8 cellular contexts compared by ENCODE assay signal in the genomic region with DNA sequence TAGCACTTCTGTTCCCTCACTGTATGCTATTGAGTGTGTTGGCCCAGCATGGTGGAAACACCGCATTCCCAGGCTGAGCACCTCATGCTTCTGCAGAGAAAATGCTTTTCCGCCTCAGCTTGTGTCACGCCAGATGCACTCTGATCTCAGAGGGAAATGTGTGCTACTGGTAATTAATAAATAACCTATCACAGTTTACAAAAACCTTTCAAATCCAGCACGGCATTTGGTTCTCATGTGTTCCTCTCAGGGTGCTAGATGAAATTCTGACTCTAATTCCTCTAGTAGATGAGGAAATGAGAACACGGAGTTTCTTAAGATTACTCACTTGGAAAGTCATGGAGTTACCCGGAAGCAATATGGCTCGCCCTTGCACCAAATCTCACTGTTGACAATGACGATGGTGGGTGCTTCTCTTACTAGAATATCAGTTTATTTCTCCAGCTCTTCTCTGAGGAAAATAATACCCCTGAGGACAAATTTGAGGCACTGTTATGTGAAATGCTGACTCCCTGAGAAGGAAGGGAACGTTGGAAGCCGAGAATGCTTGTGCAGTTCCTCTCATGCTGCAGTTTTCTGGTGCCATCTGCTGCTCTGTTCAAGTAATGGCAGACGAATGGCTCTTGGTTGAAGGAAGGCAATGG.
DNase-seq lines count a peak whose midpoint lies in the region; ATAC-seq and TF ChIP-seq lines count a peak whose summit lies in the region.

No MANE protein-coding gene starts in this region.

- CTCF ChIA-PET in PC-3 (lab: Charles Lee), result no interaction called here

- ATAC-seq in GM21825 (IDR thresholded peaks at IDR 0.05; ENCODE audit: unreplicated experiment), result peak; percentile 65
- peak; percentile 92 for ATAC-seq in PC-3
- ATAC-seq in body of pancreas, result peak; percentile 93

- H3K79me2 ChIP-seq in PC-3 (ENCODE audit: low read length), result no peaks in the 10 kb centered on the region

- H3K4me3 ChIP-seq in PC-3 (ENCODE audit: low read length), result peak overlapping the region; percentile 58
- no peak overlapping the region for H3K4me3 ChIP-seq in body of pancreas
- H3K4me3 ChIP-seq in sigmoid colon, result peak overlapping the region in 3 of 4 donors; percentile 27 to 33 (median 28)

- no peaks in the 10 kb centered on the region for H3K27me3 ChIP-seq in PC-3 (ENCODE audit: low read length)
- no peaks in the 10 kb centered on the region for H3K27me3 ChIP-seq in body of pancreas
- no peaks in the 10 kb centered on the region for H3K27me3 ChIP-seq in sigmoid colon

- H3K4me1 ChIP-seq in PC-3 (ENCODE audit: insufficient read depth, low read length) (peaks cover 6% of the 10 kb centered on the region; the same call in 1 of the 2 replicates), body of pancreas (peaks cover 6% of the 10 kb centered on the region), sigmoid colon (peaks cover 0 to 4% (median 0%) of the 10 kb centered on the region in 4 donors)

- H3K9me2 ChIP-seq in PC-3 (replicated peaks; ENCODE audit: low read length), result no peaks in the 10 kb centered on the region

- BruUV-seq in PC-3 (replicated peaks; lab: Mats Ljungman, UMichigan), result no TSS peak

- peak; percentile 4 for DNase-seq in activated naive CD4-positive, alpha-beta T cell treated with Interleukin-2 at 50 U/mL for 16 hours
- no peak for DNase-seq in activated naive CD4-positive, alpha-beta T cell (lab: John Stamatoyannopoulos, UW)
- DNase-seq in Kasumi-1 (lab: John Stamatoyannopoulos, UW) (peak; percentile 83 to 91), PC-3 (peak; percentile 81), body of pancreas (peak; percentile 68 to 78 (median 70)), iPS DF 4.7 (ENCODE audit: extremely low read depth, low spot score) (peak; percentile 71), sigmoid colon (peak; percentile 78)

- H3K27ac ChIP-seq in PC-3 (ENCODE audit: low read length) (peak overlapping the region; percentile 9; the same call in 1 of the 2 replicates), body of pancreas (peak overlapping the region; percentile 40 to 82 (median 60)), sigmoid colon (peak overlapping the region in 2 of 4 donors; percentile 15 to 21)

- intact Hi-C loops in PC-3 (cut with micrococcal nuclease), result loop anchor here (1.0 to 10.0 kb wide), 5 partner anchors 98 to 689 kb away; partner anchors contain the start of genes DEK, KDM1B and TPMT
- intact Hi-C loops in body of pancreas (cut with DNase I), result loop anchor here (5.0 kb wide), 1 partner anchor 176 kb away; no protein-coding TSS in a partner anchor
- intact Hi-C loops in sigmoid colon (cut with DNase I), result loop anchor here (1.0 kb wide), 1 partner anchor 179 kb away; no protein-coding TSS in a partner anchor

- peak overlapping the region; percentile 76 for H3K4me2 ChIP-seq in PC-3 (ENCODE audit: low read length)

- no peak for TF ChIP-seq EP300 in sigmoid colon (IDR thresholded peaks at IDR 0.05)

- H4K20me1 ChIP-seq in PC-3 (ENCODE audit: low read length), result no peaks in the 10 kb centered on the region

- no peaks in the 10 kb centered on the region for H3F3A ChIP-seq in PC-3 (ENCODE audit: low read length, unreplicated experiment)

- WGBS in body of pancreas, 2 donors, result 10 to 11% methylated on average over 11 of the region's 11 CpGs
- 23 to 41% methylated on average over 11 of the region's 11 CpGs for WGBS in sigmoid colon, 2 donors

- TF ChIP-seq CTCF in PC-3 (conservative IDR thresholded peaks at IDR 0.05; ENCODE audit: low read depth, low read length) (peak; percentile 98), body of pancreas (IDR thresholded peaks at IDR 0.05) (peak; percentile 72 to 98 (median 93)), sigmoid colon (IDR thresholded peaks at IDR 0.05) (peak; percentile 74 to 90 (median 82))

- peak overlapping the region; percentile 82 for H2AFZ ChIP-seq in PC-3 (ENCODE audit: low read length)

- H3K9me3 ChIP-seq in PC-3 (ENCODE audit: low read length) (no peaks in the 10 kb centered on the region), body of pancreas (no peaks in the 10 kb centered on the region), sigmoid colon (no peaks in the 10 kb centered on the region)

- H3K9ac ChIP-seq in PC-3 (ENCODE audit: low read length), result peak overlapping the region; percentile 41

- TF ChIP-seq POLR2A in body of pancreas (IDR thresholded peaks at IDR 0.05), result peak in 1 of 3 donors; percentile 27
- TF ChIP-seq POLR2A in sigmoid colon (IDR thresholded peaks at IDR 0.05), result no peak

- H3K36me3 ChIP-seq in PC-3 (ENCODE audit: low read depth, low read length) (no peaks in the 10 kb centered on the region), body of pancreas (replicated peaks in 1 of 2; ENCODE audit: insufficient read depth in 1 of 2, low read depth in 2 of 2) (no peaks in the 10 kb centered on the region), sigmoid colon (no peaks in the 10 kb centered on the region)

- POLR2A ChIA-PET in PC-3 (lab: Charles Lee; ENCODE audit: unreplicated experiment), result no interaction called here

Comparison
In these comparisons a context has a peak if more than half of its experiments do, and no peak if none do; other contexts are left out.
1. DNase-seq: peak in activated naive CD4-positive, alpha-beta T cell treated with Interleukin-2 at 50 U/mL for 16 hours (single experiment), Kasumi-1 (2 of 2), PC-3 (single experiment), body of pancreas (4 of 4), iPS DF 4.7 (single experiment) and sigmoid colon (single experiment); none in activated naive CD4-positive, alpha-beta T cell (0 of 4).
2. H3K4me3 ChIP-seq: peak in PC-3 (single experiment) and sigmoid colon (3 of 4); none in body of pancreas (0 of 2).
3. Peak in every context shown above with its lines, with median percentiles within 50 percentile points of each other: ATAC-seq and CTCF ChIP-seq.